30 cellular contexts compared by ENCODE assay signal in genomic region chr6:17405944-17406245, GRCh38. TPM values are rescaled to one million over a fixed set of nuclear protein-coding genes. Genes with fewer than 3 reads are reported as not detected.
DNase-seq lines count a peak whose midpoint lies in the region; ATAC-seq and TF ChIP-seq lines count a peak whose summit lies in the region.
"Had no signal": no experiment of that assay in that cellular context is flagged by ENCODE, and none has a peak within 500 bp of the region (broad histone marks: within the 10 kb centered on the region; RNA-seq: fewer than 3 reads in every experiment).

No MANE protein-coding gene starts in this region.

- H3K4me3 Mint-ChIP-seq in type B pancreatic cell, result no peak overlapping the region
- H3K4me3 Mint-ChIP-seq: activated CD4-positive, alpha-beta T cell treated with anti-CD3 and anti-CD28 coated beads, Interleukin-2, amount 10 ng/mL, durations not matched to agents 24 days and 14 days; nephron; stimulated activated naive B cell treated with anti-CD40 and anti-IgM and Interleukin-4, amounts not matched to agents 10 μg/mL and 1 μg/mL and 100 μg/mL, for 72 hours had no signal

- DNase-seq in Right ventricle myocardium superior, result no peak
- DNase-seq in cardiac septum (ENCODE audit: low spot score), result no peak
- DNase-seq in RPMI8226, result peak; percentile 35
- no peak for DNase-seq in tibial artery
- no peak for DNase-seq in type B pancreatic cell (ENCODE audit: extremely low spot score, unreplicated experiment)
- no peak for DNase-seq in NCI-H2227 (lab: John Stamatoyannopoulos, UW; ENCODE audit: unreplicated experiment)
- DNase-seq: 8988T; activated CD4-positive, alpha-beta T cell treated with anti-CD3 and anti-CD28 coated beads, Interleukin-2, amount 10 ng/mL, durations not matched to agents 24 days and 14 days; activated effector memory CD4-positive, alpha-beta T cell treated with Interleukin-2 at 50 U/mL for 16 hours; activated T-cell treated with anti-CD3 and anti-CD28 coated beads, Interleukin-2, amount 50 U/mL, for 1 hour; amygdala; effector CD8-positive, alpha-beta T cell; HCEC 1CT; islet precursor cell; Kasumi-1; NCI-H1436; NCI-H2081 treated with DMSO at 0.1 percent for 48 hours; NCI-H345; NCI-H69; Peyer's patch; stimulated activated naive B cell treated with anti-CD40 and anti-IgM and Interleukin-4, amounts not matched to agents 10 μg/mL and 1 μg/mL and 100 μg/mL, for 72 hours; T1000; WERI-Rb-1 had no signal

- H3K9ac ChIP-seq in liver (ENCODE audit: low read depth in 1 of 2, low read length in 2 of 2), result peak overlapping the region; percentile 5 to 43

- intact Hi-C loops in Right ventricle myocardium superior (cut with DNase I) (no loop called here), cardiac septum (cut with DNase I) (no loop called here), tibial artery (cut with DNase I; ENCODE audit: low total_unique reads) (no loop called here)

- no peaks in the 10 kb centered on the region for H3K4me1 Mint-ChIP-seq in type B pancreatic cell (ENCODE audit: unreplicated experiment)
- H3K4me1 Mint-ChIP-seq: activated CD4-positive, alpha-beta T cell treated with anti-CD3 and anti-CD28 coated beads, Interleukin-2, amount 10 ng/mL, durations not matched to agents 24 days and 14 days had no signal

- H3K9me3 ChIP-seq in liver (ENCODE audit: control insufficient read depth in 4 of 4, low read length in 3 of 4) (peaks cover 0 to 2% (median 0%) of the 10 kb centered on the region in 4 donors), tibial artery (no peaks in the 10 kb centered on the region)
- H3K9me3 ChIP-seq: Peyer's patch, SJSA1 had no signal

- no peaks in the 10 kb centered on the region for H3K27me3 ChIP-seq in liver (ENCODE audit: control insufficient read depth in 4 of 4, insufficient read depth in 4 of 4, low read length in 3 of 4)
- H3K27me3 ChIP-seq in tibial artery, result no peaks in the 10 kb centered on the region
- H3K27me3 ChIP-seq: Peyer's patch, SJSA1 had no signal

- H3K36me3 Mint-ChIP-seq in type B pancreatic cell, result peaks cover 12% of the 10 kb centered on the region
- H3K36me3 Mint-ChIP-seq: stimulated activated naive B cell treated with anti-CD40 and anti-IgM and Interleukin-4, amounts not matched to agents 10 μg/mL and 1 μg/mL and 100 μg/mL, for 72 hours had no signal

- ATAC-seq in Right ventricle myocardium superior (ENCODE audit: poor library complexity) (peak; percentile 41), HG02973 (IDR thresholded peaks at IDR 0.05; ENCODE audit: unreplicated experiment) (no peak)
- ATAC-seq: activated naive CD4-positive, alpha-beta T cell treated with anti-CD3 and anti-CD28 coated beads, Interleukin-2, amount 50 U/mL, for 72 hours had no signal

- no peak for TF ChIP-seq CTCF in liver (IDR thresholded peaks at IDR 0.05; ENCODE audit: low read depth, low read length, missing input control)
- no peak for TF ChIP-seq CTCF in tibial artery (IDR thresholded peaks at IDR 0.05)
- TF ChIP-seq CTCF in type B pancreatic cell (conservative IDR thresholded peaks at IDR 0.05), result no peak

- WGBS in liver, result 80% methylated on average over 8 of the region's 8 CpGs

- H3K36me3 ChIP-seq in liver (ENCODE audit: control insufficient read depth in 4 of 4, insufficient read depth in 3 of 4, low read depth in 1 of 4, low read length in 3 of 4) (no peaks in the 10 kb centered on the region), tibial artery (no peaks in the 10 kb centered on the region)
- H3K36me3 ChIP-seq: Peyer's patch, WERI-Rb-1 had no signal

- TF ChIP-seq RAD21 in liver (IDR thresholded peaks at IDR 0.05), result no peak

- peaks cover 3% of the 10 kb centered on the region for H3K9me3 Mint-ChIP-seq in type B pancreatic cell
- H3K9me3 Mint-ChIP-seq: activated CD4-positive, alpha-beta T cell treated with anti-CD3 and anti-CD28 coated beads, Interleukin-2, amount 10 ng/mL, durations not matched to agents 24 days and 14 days had no signal

- peaks cover 0 to 4% (median 4%) of the 10 kb centered on the region in 4 donors for H3K4me1 ChIP-seq in liver (ENCODE audit: control insufficient read depth in 4 of 4, insufficient read depth in 4 of 4, low read length in 3 of 4)
- H3K4me1 ChIP-seq in tibial artery, result peaks cover 0 to 42% (median 0%) of the 10 kb centered on the region in 4 donors
- H3K4me1 ChIP-seq: Peyer's patch, SJSA1 had no signal

- H3K4me3 ChIP-seq in liver (ENCODE audit: low read depth in 1 of 3, low read length in 3 of 3) (no peak overlapping the region), tibial artery (no peak overlapping the region)
- H3K4me3 ChIP-seq: lung, Peyer's patch, SJSA1 had no signal

- H3K27me3 Mint-ChIP-seq in type B pancreatic cell, result no peaks in the 10 kb centered on the region
- H3K27me3 Mint-ChIP-seq: activated CD4-positive, alpha-beta T cell treated with anti-CD3 and anti-CD28 coated beads, Interleukin-2, amount 10 ng/mL, durations not matched to agents 24 days and 14 days; stimulated activated naive B cell treated with anti-CD40 and anti-IgM and Interleukin-4, amounts not matched to agents 10 μg/mL and 1 μg/mL and 100 μg/mL, for 72 hours had no signal

- H3K27ac ChIP-seq in liver (ENCODE audit: low read depth in 1 of 2, low read length in 2 of 2) (peak overlapping the region; percentile 61 to 79), tibial artery (peak overlapping the region; percentile 37 to 58)
- H3K27ac ChIP-seq: epithelial cell of prostate, Peyer's patch, SJSA1, WERI-Rb-1 had no signal

- no peak overlapping the region for H3K27ac Mint-ChIP-seq in type B pancreatic cell
- H3K27ac Mint-ChIP-seq: activated CD4-positive, alpha-beta T cell treated with anti-CD3 and anti-CD28 coated beads, Interleukin-2, amount 10 ng/mL, durations not matched to agents 24 days and 14 days; activated naive CD4-positive, alpha-beta T cell treated with anti-CD3 and anti-CD28 coated beads, Interleukin-2, amount 50 U/mL, for 72 hours; nephron; stimulated activated naive B cell treated with anti-CD40 and anti-IgM and Interleukin-4, amounts not matched to agents 10 μg/mL and 1 μg/mL and 100 μg/mL, for 72 hours had no signal

TF ChIP-seq in liver, 16 proteins besides CTCF, POLR2A, EP300 and RAD21:
- TF ChIP-seq HNF4A (conservative IDR thresholded peaks at IDR 0.05) (no peak), SP1 (IDR thresholded peaks at IDR 0.05) (no peak), MAX (IDR thresholded peaks at IDR 0.05) (no peak), TAF1 (conservative IDR thresholded peaks at IDR 0.05) (no peak), REST (IDR thresholded peaks at IDR 0.05) (no peak), JUND (IDR thresholded peaks at IDR 0.05) (no peak), RXRA (IDR thresholded peaks at IDR 0.05) (no peak), ATF3 (IDR thresholded peaks at IDR 0.05) (no peak), GABPA (IDR thresholded peaks at IDR 0.05 in 1 of 2, conservative IDR thresholded peaks at IDR 0.05 in 1 of 2) (no peak), NR2F2 (IDR thresholded peaks at IDR 0.05) (no peak), EGR1 (IDR thresholded peaks at IDR 0.05; ENCODE audit: low read depth in 2 of 2) (no peak), YY1 (IDR thresholded peaks at IDR 0.05) (no peak), FOXA1 (IDR thresholded peaks at IDR 0.05) (no peak), HNF4G (IDR thresholded peaks at IDR 0.05) (no peak), FOXA2 (IDR thresholded peaks at IDR 0.05) (no peak)

RNA-seq across cellular contexts. Expression of gene CAP2, which starts 12.5 kb away (rescaled TPM):
- total RNA-seq in Right ventricle myocardium superior, result 118 TPM
- 120 TPM for total RNA-seq in cardiac septum
- 1 to 10 TPM; 1.2 to 2.5 TPM for total RNA-seq in liver
- 1 to 10 TPM; 2.5 to 6.4 TPM for polyA plus RNA-seq in liver
- total RNA-seq in type B pancreatic cell (ENCODE audit: low replicate concordance), result 6.1 and 9.3 TPM in 2 replicates
- total RNA-seq: activated CD4-positive, alpha-beta T cell treated with anti-CD3 and anti-CD28 coated beads, Interleukin-2, amount 10 ng/mL, durations not matched to agents 24 days and 14 days; activated naive CD4-positive, alpha-beta T cell treated with anti-CD3 and anti-CD28 coated beads, Interleukin-2, amount 50 U/mL, for 72 hours had no signal

Comparison
In these comparisons a context has a peak if more than half of its experiments do, and no peak if none do; other contexts are left out.
1. RNA of gene CAP2, which starts 12.5 kb away (total RNA-seq): 120 TPM in cardiac septum (single experiment) and 118 TPM in Right ventricle myocardium superior (single experiment); 6.1 to 9.3 TPM in type B pancreatic cell and 1.2 to 2.5 TPM in liver; every median in the first group is over 10 times any median in the second.